ENCODE assay signal across 8 cellular contexts in the genomic region with DNA sequence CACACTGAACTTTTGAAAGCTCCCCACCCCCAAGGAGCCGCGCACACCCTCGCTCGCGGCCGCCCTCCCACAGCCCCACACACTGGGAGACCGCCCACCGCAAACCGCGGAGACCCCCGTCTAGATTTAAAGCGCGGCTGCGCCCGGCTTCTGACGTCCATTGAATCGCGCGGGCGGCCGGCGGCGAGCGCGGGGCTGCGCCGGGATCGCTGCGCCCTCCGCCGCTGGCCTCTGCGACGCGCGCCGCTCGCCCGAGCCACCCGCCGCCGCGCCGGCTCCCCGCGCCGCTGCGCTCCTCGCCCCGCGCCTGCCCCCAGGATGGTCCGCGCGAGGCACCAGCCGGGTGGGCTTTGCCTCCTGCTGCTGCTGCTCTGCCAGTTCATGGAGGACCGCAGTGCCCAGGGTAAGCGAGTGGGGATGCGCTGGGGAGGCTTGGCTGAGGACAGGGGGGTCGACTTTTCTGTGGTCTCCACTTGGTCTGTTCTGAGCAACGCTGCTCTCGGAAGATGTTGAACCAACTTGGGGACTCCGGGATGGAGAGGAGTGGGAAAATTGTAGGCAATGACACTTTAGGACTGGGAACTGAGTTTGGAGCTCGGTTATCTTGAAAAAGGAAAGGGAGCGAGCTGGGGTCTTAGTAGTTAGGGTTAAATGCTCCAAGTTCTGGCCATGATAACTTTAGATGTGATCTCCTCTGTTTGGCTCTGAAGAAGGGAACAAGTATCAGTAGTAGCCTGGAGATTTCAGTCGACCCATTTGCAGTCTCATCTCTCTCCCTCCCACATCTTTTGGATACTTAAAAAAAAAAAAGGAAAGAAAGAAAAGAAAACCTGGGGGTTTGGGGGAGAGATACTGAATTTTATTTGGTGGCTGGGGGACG. TPM values are rescaled to one million over a fixed set of nuclear protein-coding genes. Genes with fewer than 3 reads are reported as not detected.
DNase-seq lines count a peak whose midpoint lies in the region; ATAC-seq and TF ChIP-seq lines count a peak whose summit lies in the region.

A gene with protein sequence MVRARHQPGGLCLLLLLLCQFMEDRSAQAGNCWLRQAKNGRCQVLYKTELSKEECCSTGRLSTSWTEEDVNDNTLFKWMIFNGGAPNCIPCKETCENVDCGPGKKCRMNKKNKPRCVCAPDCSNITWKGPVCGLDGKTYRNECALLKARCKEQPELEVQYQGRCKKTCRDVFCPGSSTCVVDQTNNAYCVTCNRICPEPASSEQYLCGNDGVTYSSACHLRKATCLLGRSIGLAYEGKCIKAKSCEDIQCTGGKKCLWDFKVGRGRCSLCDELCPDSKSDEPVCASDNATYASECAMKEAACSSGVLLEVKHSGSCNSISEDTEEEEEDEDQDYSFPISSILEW (plus strand): TSS at position 156 of the 880 bp plus-strand sequence. CDS start 163 bp downstream, at position 319.

- H3K4me2 ChIP-seq in BLaER1 treated with 17β-estradiol and CSF1 and Interleukin-3, amounts not matched to agents 10 nM and 100 nM, result peak within 1 kb of the TSS; percentile 94 to 99 (median 98)

- DNase-seq in HFF-Myc (ENCODE audit: extremely low read depth, low read depth), result no peak
- DNase-seq in activated T-cell treated with anti-CD3 and anti-CD28 coated beads, Interleukin-2, amount 50 U/mL, for 48 hours, result peak; percentile 28 to 38
- peak in 1 of 2 donors; percentile 28 for DNase-seq in heart right ventricle
- DNase-seq in prostate gland (ENCODE audit: low spot score), result no peak
- DNase-seq in omental fat pad (ENCODE audit: low spot score), result no peak

- H4K20me1 ChIP-seq in BLaER1 treated with 17β-estradiol and CSF1 and Interleukin-3, amounts not matched to agents 10 nM and 100 nM, result peaks cover 0 to 27% (median 0%) of the 10 kb centered on the region in 11 experiments; a peak in 6 of 22 replicates

- intact Hi-C loops in heart right ventricle (cut with DNase I), result loop anchor here in 6 of 10 donors (5.0 to 10.0 kb wide), 4 partner anchors 392 to 757 kb away; no protein-coding TSS in a partner anchor
- intact Hi-C loops in prostate gland (cut with DNase I), result loop anchor here (10.0 kb wide), 1 partner anchor 654 kb away; no protein-coding TSS in a partner anchor

- peak within 1 kb of the TSS; percentile 59 to 79 (median 66) for H3K4me3 ChIP-seq in BLaER1 treated with 17β-estradiol and CSF1 and Interleukin-3, amounts not matched to agents 10 nM and 100 nM
- peak within 1 kb of the TSS; percentile 95 for H3K4me3 ChIP-seq in HFF-Myc (replicated peaks; ENCODE audit: low read depth, low read length)
- peak within 1 kb of the TSS; percentile 19 to 85 (median 70) for H3K4me3 ChIP-seq in heart right ventricle
- H3K4me3 ChIP-seq in prostate gland, result peak within 1 kb of the TSS; percentile 43 to 54

- ATAC-seq in heart right ventricle, result peak in 3 of 8 donors; percentile 21 to 44 (median 29)
- no peak for ATAC-seq in omental fat pad (ENCODE audit: low FRiP score)
- ATAC-seq in HG02884 (IDR thresholded peaks at IDR 0.05; ENCODE audit: unreplicated experiment), result no peak
- no peak for ATAC-seq in HG03460 (IDR thresholded peaks at IDR 0.05; ENCODE audit: unreplicated experiment)

- peaks cover 30 to 79% (median 66%) of the 10 kb centered on the region in 11 experiments for H3K27me3 ChIP-seq in BLaER1 treated with 17β-estradiol and CSF1 and Interleukin-3, amounts not matched to agents 10 nM and 100 nM
- H3K27me3 ChIP-seq in heart right ventricle (peaks cover 0 to 72% (median 0%) of the 10 kb centered on the region in 7 donors), prostate gland (replicated peaks; ENCODE audit: insufficient read depth) (no peaks in the 10 kb centered on the region)

- peak within 1 kb of the TSS; percentile 59 to 78 (median 73); a peak in 21 of 22 replicates for H3K9ac ChIP-seq in BLaER1 treated with 17β-estradiol and CSF1 and Interleukin-3, amounts not matched to agents 10 nM and 100 nM

- no peaks in the 10 kb centered on the region for H3K36me3 ChIP-seq in BLaER1 treated with 17β-estradiol and CSF1 and Interleukin-3, amounts not matched to agents 10 nM and 100 nM
- H3K36me3 ChIP-seq in heart right ventricle (peaks cover 0 to 7% (median 0%) of the 10 kb centered on the region in 9 donors), prostate gland (no peaks in the 10 kb centered on the region)

- TF ChIP-seq CTCF in HFF-Myc (IDR thresholded peaks at IDR 0.05; ENCODE audit: low read depth, low read length, missing control alignments), result no peak
- TF ChIP-seq CTCF in heart right ventricle (IDR thresholded peaks at IDR 0.05), result no peak
- TF ChIP-seq CTCF in prostate gland (IDR thresholded peaks at IDR 0.05), result no peak
- no peak for TF ChIP-seq CTCF in omental fat pad (IDR thresholded peaks at IDR 0.05)

- WGBS in heart right ventricle, 2 donors, result 1% methylated on average over 58 to 65 of the region's 65 CpGs
- WGBS in prostate gland, result 1% methylated on average over 51 of the region's 65 CpGs

- peak within 1 kb of the TSS in 10 of 11 experiments; percentile 50 to 81 (median 74); a peak in 19 of 22 replicates for H3K27ac ChIP-seq in BLaER1 treated with 17β-estradiol and CSF1 and Interleukin-3, amounts not matched to agents 10 nM and 100 nM
- H3K27ac ChIP-seq in heart right ventricle (peak within 1 kb of the TSS in 9 of 10 donors; percentile 51 to 83 (median 71)), prostate gland (peak within 1 kb of the TSS; percentile 67 to 76)

- H3K4me1 ChIP-seq in BLaER1 treated with 17β-estradiol and CSF1 and Interleukin-3, amounts not matched to agents 10 nM and 100 nM, result peaks cover 16 to 45% (median 37%) of the 10 kb centered on the region in 10 experiments
- H3K4me1 ChIP-seq in heart right ventricle, result peaks cover 0 to 40% (median 21%) of the 10 kb centered on the region in 9 donors
- H3K4me1 ChIP-seq in prostate gland (replicated peaks), result no peaks in the 10 kb centered on the region

- no peaks in the 10 kb centered on the region for H3K9me3 ChIP-seq in BLaER1 treated with 17β-estradiol and CSF1 and Interleukin-3, amounts not matched to agents 10 nM and 100 nM (replicated peaks in 1 of 11)
- H3K9me3 ChIP-seq in heart right ventricle (no peaks in the 10 kb centered on the region), prostate gland (no peaks in the 10 kb centered on the region)

- TF ChIP-seq POLR2A in prostate gland (IDR thresholded peaks at IDR 0.05), result no peak

RNA-seq across cellular contexts. Expression of the gene that starts here (rescaled TPM):
- total RNA-seq in heart right ventricle (1 to 10 TPM in 6 of 10 donors, under 1 TPM in 4; 0.57 to 9.2 (median 2.1) TPM), prostate gland (1 to 10 TPM; 6.0 to 8.4 TPM), omental fat pad (10 to 100 TPM in 2 of 4 donors, 1 to 10 TPM in 2; 2.1 to 15.7 (median 9.3) TPM)
- 1 to 10 TPM in 1 of 2 donors, under 1 TPM in 1; 0.74 to 6.3 TPM for polyA plus RNA-seq in heart right ventricle

Comparison
In these comparisons a context has a peak if more than half of its experiments do, and no peak if none do; other contexts are left out.
1. DNase-seq: peak in activated T-cell treated with anti-CD3 and anti-CD28 coated beads, Interleukin-2, amount 50 U/mL, for 48 hours (2 of 2); none in HFF-Myc (single experiment), prostate gland (single experiment) and omental fat pad (single experiment).
2. Peak in every context shown above with its lines, with median percentiles within 50 percentile points of each other: H3K27ac ChIP-seq and H3K4me3 ChIP-seq.